In genomic region chr1:24321150-24321549, GRCh38 we compare ENCODE assay signal across 10 cellular contexts. TPM values are rescaled to one million over a fixed set of nuclear protein-coding genes. Genes with fewer than 3 reads are reported as not detected.
DNase-seq lines count a peak whose midpoint lies in the region; ATAC-seq and TF ChIP-seq lines count a peak whose summit lies in the region.
"Had no signal": no experiment of that assay in that cellular context is flagged by ENCODE, and none has a peak within 500 bp of the region (broad histone marks: within the 10 kb centered on the region; RNA-seq: fewer than 3 reads in every experiment).

No MANE protein-coding gene starts in this region.

- 72% methylated on average over 7 of the region's 7 CpGs for WGBS in suprapubic skin

- no peak for TF ChIP-seq CTCF in suprapubic skin (IDR thresholded peaks at IDR 0.05)

- H3K4me3 Mint-ChIP-seq in activated CD8-positive, alpha-beta memory T cell treated with anti-CD3 and anti-CD28 coated beads, Interleukin-2, amount 10 ng/mL, durations not matched to agents 7 days and 5 days: peak overlapping the region; percentile 51
- H3K4me3 Mint-ChIP-seq in activated CD8-positive, alpha-beta T cell treated with anti-CD3 and anti-CD28 coated beads, Interleukin-2, amount 10 ng/mL, durations not matched to agents 7 days and 5 days: peak overlapping the region; percentile 9

- intact Hi-C loops in posterior vena cava (cut with DNase I): no loop called here

- peak overlapping the region; percentile 72 for H3K27ac Mint-ChIP-seq in activated CD8-positive, alpha-beta memory T cell treated with anti-CD3 and anti-CD28 coated beads, Interleukin-2, amount 10 ng/mL, durations not matched to agents 7 days and 5 days
- no peak overlapping the region for H3K27ac Mint-ChIP-seq in activated CD8-positive, alpha-beta T cell treated with anti-CD3 and anti-CD28 coated beads, Interleukin-2, amount 10 ng/mL, durations not matched to agents 7 days and 5 days

- CTCF ChIA-PET in activated CD8-positive, alpha-beta memory T cell treated with anti-CD3 and anti-CD28 coated beads, Interleukin-2, amount 10 ng/mL, durations not matched to agents 7 days and 5 days (lab: Charles Lee): interaction anchor here (1.2 to 4.1 kb wide), 10 partner anchors 45 to 171 kb away, joined by 3 to 35 read pairs (median 4); no protein-coding TSS in a partner anchor
- CTCF ChIA-PET in activated CD8-positive, alpha-beta T cell treated with anti-CD3 and anti-CD28 coated beads, Interleukin-2, amount 10 ng/mL, durations not matched to agents 7 days and 5 days (lab: Charles Lee): interaction anchor here (0.9 to 5.7 kb wide), 10 partner anchors 10 to 171 kb away, joined by 3 to 41 read pairs (median 8); partner anchors contain the start of gene NIPAL3

- no peak for TF ChIP-seq POLR2A in suprapubic skin (IDR thresholded peaks at IDR 0.05)

- H3K4me1 Mint-ChIP-seq in activated CD8-positive, alpha-beta memory T cell treated with anti-CD3 and anti-CD28 coated beads, Interleukin-2, amount 10 ng/mL, durations not matched to agents 7 days and 5 days: peaks cover 44% of the 10 kb centered on the region
- H3K4me1 Mint-ChIP-seq in activated CD8-positive, alpha-beta T cell treated with anti-CD3 and anti-CD28 coated beads, Interleukin-2, amount 10 ng/mL, durations not matched to agents 7 days and 5 days (ENCODE audit: low read depth): peaks cover 42% of the 10 kb centered on the region

- H3K27me3 ChIP-seq in iPS-20b (ENCODE audit: insufficient read depth, low read length) (peaks cover 68% of the 10 kb centered on the region), suprapubic skin (no peaks in the 10 kb centered on the region)
- H3K27me3 ChIP-seq: uterus had no signal

- peak; percentile 34 for ATAC-seq in activated CD8-positive, alpha-beta memory T cell treated with anti-CD3 and anti-CD28 coated beads, Interleukin-2, amount 10 ng/mL, durations not matched to agents 7 days and 5 days
- ATAC-seq in activated CD8-positive, alpha-beta T cell treated with anti-CD3 and anti-CD28 coated beads, Interleukin-2, amount 10 ng/mL, durations not matched to agents 7 days and 5 days: no peak

- H3K4me1 ChIP-seq in iPS-20b (ENCODE audit: insufficient read depth, low read length) (peaks cover 33% of the 10 kb centered on the region), suprapubic skin (peaks cover 56% of the 10 kb centered on the region)

- peaks cover 1% of the 10 kb centered on the region for H3K36me3 Mint-ChIP-seq in activated CD8-positive, alpha-beta memory T cell treated with anti-CD3 and anti-CD28 coated beads, Interleukin-2, amount 10 ng/mL, durations not matched to agents 7 days and 5 days
- no peaks in the 10 kb centered on the region for H3K36me3 Mint-ChIP-seq in activated CD8-positive, alpha-beta T cell treated with anti-CD3 and anti-CD28 coated beads, Interleukin-2, amount 10 ng/mL, durations not matched to agents 7 days and 5 days (ENCODE audit: low read depth)

- peaks cover 92% of the 10 kb centered on the region for H3K27me3 Mint-ChIP-seq in activated CD8-positive, alpha-beta memory T cell treated with anti-CD3 and anti-CD28 coated beads, Interleukin-2, amount 10 ng/mL, durations not matched to agents 7 days and 5 days
- H3K27me3 Mint-ChIP-seq in activated CD8-positive, alpha-beta T cell treated with anti-CD3 and anti-CD28 coated beads, Interleukin-2, amount 10 ng/mL, durations not matched to agents 7 days and 5 days (ENCODE audit: low read depth): peaks cover 87% of the 10 kb centered on the region

- H3K9me3 Mint-ChIP-seq in activated CD8-positive, alpha-beta memory T cell treated with anti-CD3 and anti-CD28 coated beads, Interleukin-2, amount 10 ng/mL, durations not matched to agents 7 days and 5 days (ENCODE audit: low read depth): no peaks in the 10 kb centered on the region
- no peaks in the 10 kb centered on the region for H3K9me3 Mint-ChIP-seq in activated CD8-positive, alpha-beta T cell treated with anti-CD3 and anti-CD28 coated beads, Interleukin-2, amount 10 ng/mL, durations not matched to agents 7 days and 5 days (ENCODE audit: insufficient read depth)

- H3K36me3 ChIP-seq in iPS-20b (ENCODE audit: insufficient read depth, low read depth, low read length) (no peaks in the 10 kb centered on the region), suprapubic skin (no peaks in the 10 kb centered on the region)
- H3K36me3 ChIP-seq: uterus had no signal

- POLR2A ChIA-PET in activated CD8-positive, alpha-beta T cell treated with anti-CD3 and anti-CD28 coated beads, Interleukin-2, amount 10 ng/mL, durations not matched to agents 7 days and 5 days (lab: Charles Lee): interaction anchor here (1.3 kb wide), 1 partner anchor 11 kb away, joined by 3 read pairs; no protein-coding TSS in a partner anchor

- H3K9me3 ChIP-seq in iPS-20b (ENCODE audit: insufficient read depth, low read depth, low read length): no peaks in the 10 kb centered on the region
- no peaks in the 10 kb centered on the region for H3K9me3 ChIP-seq in suprapubic skin
- H3K9me3 ChIP-seq: uterus had no signal

- H3K27ac ChIP-seq in iPS-20b (ENCODE audit: low read length) (no peak overlapping the region), suprapubic skin (peak overlapping the region; percentile 75)

- H3K4me3 ChIP-seq in iPS-20b (ENCODE audit: low read length): peak overlapping the region; percentile 69
- H3K4me3 ChIP-seq in suprapubic skin: peak overlapping the region; percentile 50

- no peak for TF ChIP-seq EP300 in suprapubic skin (IDR thresholded peaks at IDR 0.05)

- no peak overlapping the region for H3K9ac ChIP-seq in iPS-20b (ENCODE audit: low read depth, low read length)

- DNase-seq in activated CD8-positive, alpha-beta memory T cell treated with anti-CD3 and anti-CD28 coated beads, Interleukin-2, amount 10 ng/mL, durations not matched to agents 7 days and 5 days: peak; percentile 69
- no peak for DNase-seq in activated CD8-positive, alpha-beta memory T cell treated with anti-CD3 and anti-CD28 coated beads, Interleukin-2, amount 50 U/mL, for 48 hours
- DNase-seq in activated CD8-positive, alpha-beta T cell treated with anti-CD3 and anti-CD28 coated beads, Interleukin-2, amount 10 ng/mL, durations not matched to agents 7 days and 5 days: no peak
- DNase-seq in suprapubic skin (ENCODE audit: low spot score in 2 of 2) (no peak), NCI-H82 treated with DMSO at 0.1 percent for 48 hours (lab: John Stamatoyannopoulos, UW; ENCODE audit: unreplicated experiment) (no peak), posterior vena cava (ENCODE audit: low spot score) (no peak), cerebellar nuclear complex (lab: John Stamatoyannopoulos, UW) (no peak)
- DNase-seq: NCI-H1105 treated with DMSO at 0.1 percent for 48 hours had no signal

RNA-seq across cellular contexts. Expression of gene GRHL3, which starts 2.0 kb away (rescaled TPM):
- total RNA-seq in activated CD8-positive, alpha-beta memory T cell treated with anti-CD3 and anti-CD28 coated beads, Interleukin-2, amount 10 ng/mL, durations not matched to agents 7 days and 5 days: under 1 TPM in 1 of 2 experiments, not detected in 1; 0.85 TPM
- not detected for total RNA-seq in activated CD8-positive, alpha-beta T cell treated with anti-CD3 and anti-CD28 coated beads, Interleukin-2, amount 10 ng/mL, durations not matched to agents 7 days and 5 days
- 100 to 1,000 TPM in 3 of 4 donors, 10 to 100 TPM in 1; 93.6 to 154 (median 129) TPM for total RNA-seq in suprapubic skin
- under 1 TPM; 0.14 to 0.19 TPM for total RNA-seq in posterior vena cava

Comparison
In these comparisons a context has a peak if more than half of its experiments do, and no peak if none do; other contexts are left out.
1. RNA of gene GRHL3, which starts 2.0 kb away (total RNA-seq): 93.6 to 154 TPM in suprapubic skin; 0.85 TPM in activated CD8-positive, alpha-beta memory T cell treated with anti-CD3 and anti-CD28 coated beads, Interleukin-2, amount 10 ng/mL, durations not matched to agents 7 days and 5 days, 0.14 to 0.19 TPM in posterior vena cava and not detected in activated CD8-positive, alpha-beta T cell treated with anti-CD3 and anti-CD28 coated beads, Interleukin-2, amount 10 ng/mL, durations not matched to agents 7 days and 5 days; every median in the first group is over 10 times any median in the second.